ENCODE assay signal across 21 cellular contexts in genomic region chr5:137481596-137481995, GRCh38.
"Had no signal": no experiment of that assay in that cellular context is flagged by ENCODE, and none has a peak within 500 bp of the region (broad histone marks: within the 10 kb centered on the region; RNA-seq: fewer than 3 reads in every experiment).

No MANE protein-coding gene starts in this region.

- H3K27ac ChIP-seq: body of pancreas, coronary artery, heart left ventricle, neural progenitor cell, upper lobe of left lung had no signal

- H3K27me3 ChIP-seq: body of pancreas, heart left ventricle, neural progenitor cell, upper lobe of left lung had no signal

- H3K4me2 ChIP-seq: neural progenitor cell had no signal

- H3K4me3 ChIP-seq: body of pancreas, coronary artery, heart left ventricle, neural progenitor cell, upper lobe of left lung had no signal

- H3K9ac ChIP-seq: neural progenitor cell had no signal

- H3K27me3 Mint-ChIP-seq: activated CD4-positive, alpha-beta memory T cell treated with anti-CD3 and anti-CD28 coated beads, Interleukin-2, amount 10 ng/mL, durations not matched to agents 7 days and 5 days; central memory CD8-positive, alpha-beta T cell; naive B cell; stimulated activated naive CD8-positive, alpha-beta T cell treated with anti-CD3 and anti-CD28 coated beads, Interleukin-15, amount 100 ng/mL, for 72 hours had no signal

- DNase-seq: activated CD4-positive, alpha-beta memory T cell treated with anti-CD3 and anti-CD28 coated beads, Interleukin-2, amount 10 ng/mL, durations not matched to agents 7 days and 5 days; activated CD4-positive, alpha-beta T cell treated with anti-CD3 and anti-CD28 coated beads for 4 hours; activated effector memory CD4-positive, alpha-beta T cell treated with anti-CD3 and anti-CD28 coated beads, Interleukin-2, amount 50 U/mL, for 16 hours; activated T-cell treated with anti-CD3 and anti-CD28 coated beads, Interleukin-2, amount 50 U/mL, for 48 hours; amniotic stem cell; body of pancreas; effector CD4-positive, alpha-beta T cell; heart left ventricle; immature natural killer cell; left colon; naive B cell; stimulated activated naive CD8-positive, alpha-beta T cell treated with anti-CD3 and anti-CD28 coated beads, Interleukin-15, amount 100 ng/mL, for 72 hours; upper lobe of left lung had no signal

- H3K27ac Mint-ChIP-seq: activated CD4-positive, alpha-beta memory T cell treated with anti-CD3 and anti-CD28 coated beads, Interleukin-2, amount 10 ng/mL, durations not matched to agents 7 days and 5 days; activated naive CD8-positive, alpha-beta T cell; immature natural killer cell; naive B cell; neural progenitor cell; stimulated activated naive CD8-positive, alpha-beta T cell treated with anti-CD3 and anti-CD28 coated beads, Interleukin-15, amount 100 ng/mL, for 72 hours; WTC11 had no signal

- H3K4me3 Mint-ChIP-seq: activated CD4-positive, alpha-beta memory T cell treated with anti-CD3 and anti-CD28 coated beads, Interleukin-2, amount 10 ng/mL, durations not matched to agents 7 days and 5 days; activated naive CD8-positive, alpha-beta T cell; central memory CD8-positive, alpha-beta T cell; immature natural killer cell; naive B cell; neural progenitor cell; stimulated activated naive CD8-positive, alpha-beta T cell treated with anti-CD3 and anti-CD28 coated beads, Interleukin-15, amount 100 ng/mL, for 72 hours; WTC11 had no signal

- H3K4me1 Mint-ChIP-seq: activated CD4-positive, alpha-beta memory T cell treated with anti-CD3 and anti-CD28 coated beads, Interleukin-2, amount 10 ng/mL, durations not matched to agents 7 days and 5 days; central memory CD8-positive, alpha-beta T cell; immature natural killer cell; naive B cell; stimulated activated naive CD8-positive, alpha-beta T cell treated with anti-CD3 and anti-CD28 coated beads, Interleukin-15, amount 100 ng/mL, for 72 hours; WTC11 had no signal

- FAIRE-seq: frontal cortex, TTC549 had no signal

- H3K9me3 Mint-ChIP-seq: activated CD4-positive, alpha-beta memory T cell treated with anti-CD3 and anti-CD28 coated beads, Interleukin-2, amount 10 ng/mL, durations not matched to agents 7 days and 5 days; central memory CD8-positive, alpha-beta T cell; immature natural killer cell; naive B cell; neural progenitor cell; stimulated activated naive CD8-positive, alpha-beta T cell treated with anti-CD3 and anti-CD28 coated beads, Interleukin-15, amount 100 ng/mL, for 72 hours; WTC11 had no signal

- H3K9me3 ChIP-seq: body of pancreas, heart left ventricle, upper lobe of left lung had no signal

- H3K36me3 Mint-ChIP-seq: activated naive CD8-positive, alpha-beta T cell; immature natural killer cell; naive B cell; neural progenitor cell; WTC11 had no signal

- H3K36me3 ChIP-seq: heart left ventricle, neural progenitor cell, upper lobe of left lung had no signal

- H2AFZ ChIP-seq: neural progenitor cell had no signal

- ATAC-seq: body of pancreas; heart left ventricle; left colon; sciatic nerve; stimulated activated naive CD8-positive, alpha-beta T cell treated with anti-CD3 and anti-CD28 coated beads, Interleukin-15, amount 100 ng/mL, for 72 hours; WTC11 had no signal

- H3K4me1 ChIP-seq: body of pancreas, upper lobe of left lung had no signal
